Comparison of ENCODE assay signal across 31 cellular contexts in the genomic region with DNA sequence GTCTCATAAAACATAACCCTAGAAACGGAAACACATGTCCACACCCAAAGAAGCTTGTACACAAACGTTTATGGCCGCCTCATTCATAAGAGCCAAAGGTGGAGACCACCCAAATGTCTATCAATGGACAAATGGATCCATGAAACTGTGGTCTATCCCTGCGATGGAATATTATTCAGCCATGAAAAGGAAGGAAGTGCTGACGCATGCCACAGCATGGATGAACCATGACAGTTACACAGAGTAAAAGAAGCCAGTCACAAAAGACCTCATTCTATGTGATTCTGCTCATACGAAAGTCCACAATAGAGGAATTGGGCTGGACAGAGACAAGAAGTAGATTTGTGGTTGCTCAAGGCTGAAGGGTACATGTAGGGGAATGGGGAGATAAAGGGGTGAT. TPM values are rescaled to one million over a fixed set of nuclear protein-coding genes. Genes with fewer than 3 reads are reported as not detected.
"Had no signal": no experiment of that assay in that cellular context is flagged by ENCODE, and none has a peak within 500 bp of the region (broad histone marks: within the 10 kb centered on the region; RNA-seq: fewer than 3 reads in every experiment).

No MANE protein-coding gene starts in this region.

- H2AFZ ChIP-seq: PC-9 had no signal

- H3K36me3 Mint-ChIP-seq: activated CD4-positive, alpha-beta memory T cell treated with anti-CD3 and anti-CD28 coated beads for 36 hours; activated naive CD4-positive, alpha-beta T cell treated with anti-CD3 and anti-CD28 coated beads, Interleukin-2, amount 10 ng/mL, durations not matched to agents 7 days and 5 days; activated naive CD8-positive, alpha-beta T cell treated with anti-CD3 and anti-CD28 coated beads for 36 hours had no signal

- H3K27ac Mint-ChIP-seq: activated CD4-positive, alpha-beta memory T cell treated with anti-CD3 and anti-CD28 coated beads for 36 hours; activated naive CD4-positive, alpha-beta T cell treated with anti-CD3 and anti-CD28 coated beads, Interleukin-2, amount 10 ng/mL, durations not matched to agents 7 days and 5 days; activated naive CD8-positive, alpha-beta T cell treated with anti-CD3 and anti-CD28 coated beads for 36 hours; activated T-helper 1 cell treated with anti-CD3 and anti-CD28 coated beads, Interleukin-12 subunit alpha, Interleukin-12 subunit beta, Interleukin-2, Interleukin-4 antibody, amounts not matched to agents 30 ng/mL and 10 ng/mL and 1 ng/mL, durations not matched to agents 14 hours and 24 hours and 36 hours had no signal

- H3K36me3 ChIP-seq: ascending aorta, cardiac muscle cell, WERI-Rb-1 had no signal

- DNase-seq: activated CD4-positive, alpha-beta memory T cell treated with anti-CD3 and anti-CD28 coated beads for 36 hours; activated CD4-positive, alpha-beta T cell treated with anti-CD3 and anti-CD28 coated beads, Interleukin-2, amount 50 U/mL, for 1 hour; activated CD4-positive, CD25-positive, alpha-beta regulatory T cell; activated CD8-positive, alpha-beta memory T cell treated with anti-CD3 and anti-CD28 coated beads, Interleukin-2, amount 50 U/mL, for 4 hours; activated naive CD4-positive, alpha-beta T cell treated with anti-CD3 and anti-CD28 coated beads, Interleukin-2, amount 10 ng/mL, durations not matched to agents 7 days and 5 days; activated naive CD8-positive, alpha-beta T cell treated with anti-CD3 and anti-CD28 coated beads for 36 hours; activated T-cell treated with anti-CD3 and anti-CD28 coated beads for 4 hours; activated T-cell treated with anti-CD3 and anti-CD28 coated beads, Interleukin-2, amount 50 U/mL, for 4 hours; amygdala; KG1; NCI-H1105; NCI-H1417 treated with DMSO at 0.1 percent for 48 hours; NCI-H187 treated with DMSO at 0.1 percent for 48 hours; NCI-H2081; NCI-H226; NCI-H446 treated with DMSO at 0.1 percent for 48 hours; NCI-H524; NCI-H69; PC-9; SIG-M5; SW 1271; T-helper 1 cell; T1000; WERI-Rb-1 had no signal

- ATAC-seq: activated T-cell treated with anti-CD3 and anti-CD28 coated beads, Interleukin-2, amount 50 U/mL, for 4 hours; Right ventricle myocardium inferior had no signal

- H3K27me3 ChIP-seq: ascending aorta, cardiac muscle cell had no signal

- H3K4me2 ChIP-seq: PC-9 had no signal

- H3K27ac ChIP-seq: ascending aorta, cardiac muscle cell, PC-9, RWPE1, WERI-Rb-1 had no signal

- H3K4me3 ChIP-seq: ascending aorta, cardiac muscle cell, PC-9 had no signal

- H3K9me3 Mint-ChIP-seq: activated CD4-positive, alpha-beta memory T cell treated with anti-CD3 and anti-CD28 coated beads for 36 hours; activated naive CD4-positive, alpha-beta T cell treated with anti-CD3 and anti-CD28 coated beads, Interleukin-2, amount 10 ng/mL, durations not matched to agents 7 days and 5 days; activated naive CD8-positive, alpha-beta T cell treated with anti-CD3 and anti-CD28 coated beads for 36 hours; activated T-cell treated with anti-CD3 and anti-CD28 coated beads, Interleukin-2, amount 50 U/mL, for 4 hours; activated T-helper 1 cell treated with anti-CD3 and anti-CD28 coated beads, Interleukin-12 subunit alpha, Interleukin-12 subunit beta, Interleukin-2, Interleukin-4 antibody, amounts not matched to agents 30 ng/mL and 10 ng/mL and 1 ng/mL, durations not matched to agents 14 hours and 24 hours and 36 hours had no signal

- FAIRE-seq: RCC 7860 had no signal

- H3K9me3 ChIP-seq: ascending aorta had no signal

- H3K4me1 ChIP-seq: ascending aorta had no signal

RNA-seq across cellular contexts. Expression of gene CHST15, which starts 10.8 kb away (rescaled TPM):
- total RNA-seq: T-helper 2 cell treated with Interferon-gamma antibody and Interleukin-4, amounts not matched to agents 100 ng/mL and 5 ng/mL, for 36 hours had no signal
